Comparison of ENCODE assay signal across 11 cellular contexts in the genomic region with DNA sequence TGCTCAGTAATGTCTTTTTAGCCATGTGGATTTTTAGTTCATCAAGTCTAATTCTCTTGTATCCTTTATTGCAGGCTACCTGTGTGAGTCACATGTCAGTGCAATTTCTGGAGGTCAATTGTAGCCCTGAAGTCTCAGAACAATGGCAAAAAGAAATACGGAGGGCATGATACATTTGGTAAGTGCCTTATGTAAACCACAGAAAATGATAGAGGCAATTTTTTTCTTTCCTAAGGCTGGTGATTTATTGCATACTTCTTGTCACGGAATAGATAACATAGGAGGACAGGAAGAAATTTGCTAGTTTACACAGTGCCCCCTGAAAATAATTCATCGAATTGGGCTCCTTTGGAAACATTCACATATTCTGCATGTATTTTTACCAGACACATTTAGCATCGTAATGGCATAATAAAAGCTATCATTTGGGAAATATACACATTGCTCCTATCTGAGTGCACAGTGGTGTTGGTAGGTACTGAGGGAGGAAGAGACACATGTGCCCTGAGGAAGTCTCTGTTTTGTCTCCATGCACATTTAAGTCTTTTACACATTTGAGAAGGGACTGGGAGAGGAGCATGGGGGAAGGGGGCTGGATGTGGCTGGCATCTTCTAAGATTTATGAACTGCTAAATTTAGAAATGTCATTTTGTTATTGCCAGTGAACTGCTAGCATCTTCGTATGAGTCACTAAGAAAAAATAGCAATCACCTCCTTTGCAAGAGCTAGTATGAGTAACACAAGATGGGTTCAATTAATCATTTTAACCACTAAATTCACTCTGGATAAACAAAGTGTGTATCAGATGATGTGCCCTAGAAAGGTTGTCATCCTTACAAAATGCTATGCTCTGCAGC.
DNase-seq lines count a peak whose midpoint lies in the region; ATAC-seq, FAIRE-seq and TF ChIP-seq lines count a peak whose summit lies in the region.
"Had no signal": no experiment of that assay in that cellular context is flagged by ENCODE, and none has a peak within 500 bp of the region (broad histone marks: within the 10 kb centered on the region; RNA-seq: fewer than 3 reads in every experiment).

No MANE protein-coding gene starts in this region.

- H3K27me3 Mint-ChIP-seq in activated CD8-positive, alpha-beta memory T cell treated with anti-CD3 and anti-CD28 coated beads, Interleukin-2, amount 10 ng/mL, durations not matched to agents 7 days and 5 days, result no peaks in the 10 kb centered on the region
- H3K27me3 Mint-ChIP-seq: activated naive CD4-positive, alpha-beta T cell treated with anti-CD3 and anti-CD28 coated beads, Interleukin-2, amount 50 U/mL, for 24 hours had no signal

- no peaks in the 10 kb centered on the region for H3K27me3 ChIP-seq in bronchial epithelial cell (ENCODE audit: control insufficient read depth, insufficient read depth, low read length)
- H3K27me3 ChIP-seq: tibial artery had no signal

- CTCF ChIA-PET in activated CD8-positive, alpha-beta memory T cell treated with anti-CD3 and anti-CD28 coated beads, Interleukin-2, amount 10 ng/mL, durations not matched to agents 7 days and 5 days (lab: Charles Lee), result no interaction called here

- TF ChIP-seq CTCF in bronchial epithelial cell (IDR thresholded peaks at IDR 0.05; ENCODE audit: insufficient read depth, low read length, severe bottlenecking) (no peak), omental fat pad (IDR thresholded peaks at IDR 0.05) (no peak)

- peak; percentile 48 for ATAC-seq in GM18868 (IDR thresholded peaks at IDR 0.05; ENCODE audit: unreplicated experiment)
- peak; percentile 87 for ATAC-seq in omental fat pad (ENCODE audit: low FRiP score)
- no peak for ATAC-seq in GM19324 (IDR thresholded peaks at IDR 0.05; ENCODE audit: low FRiP score, unreplicated experiment)
- ATAC-seq in activated CD8-positive, alpha-beta memory T cell treated with anti-CD3 and anti-CD28 coated beads, Interleukin-2, amount 10 ng/mL, durations not matched to agents 7 days and 5 days, result no peak

- H3K4me1 Mint-ChIP-seq in activated CD8-positive, alpha-beta memory T cell treated with anti-CD3 and anti-CD28 coated beads, Interleukin-2, amount 10 ng/mL, durations not matched to agents 7 days and 5 days, result peaks cover 3% of the 10 kb centered on the region
- H3K4me1 Mint-ChIP-seq: activated naive CD4-positive, alpha-beta T cell treated with anti-CD3 and anti-CD28 coated beads, Interleukin-2, amount 50 U/mL, for 24 hours had no signal

- peaks cover 3% of the 10 kb centered on the region for H3K9me3 Mint-ChIP-seq in activated CD8-positive, alpha-beta memory T cell treated with anti-CD3 and anti-CD28 coated beads, Interleukin-2, amount 10 ng/mL, durations not matched to agents 7 days and 5 days (ENCODE audit: low read depth)
- H3K9me3 Mint-ChIP-seq: activated naive CD4-positive, alpha-beta T cell treated with anti-CD3 and anti-CD28 coated beads, Interleukin-2, amount 50 U/mL, for 24 hours had no signal

- no peaks in the 10 kb centered on the region for H3K36me3 ChIP-seq in bronchial epithelial cell (ENCODE audit: control insufficient read depth, insufficient read depth, low read length)
- H3K36me3 ChIP-seq: tibial artery had no signal

- H3K4me3 Mint-ChIP-seq in activated CD8-positive, alpha-beta memory T cell treated with anti-CD3 and anti-CD28 coated beads, Interleukin-2, amount 10 ng/mL, durations not matched to agents 7 days and 5 days, result no peak overlapping the region
- H3K4me3 Mint-ChIP-seq: activated naive CD4-positive, alpha-beta T cell treated with anti-CD3 and anti-CD28 coated beads, Interleukin-2, amount 50 U/mL, for 24 hours had no signal

- no peaks in the 10 kb centered on the region for H3K36me3 Mint-ChIP-seq in activated CD8-positive, alpha-beta memory T cell treated with anti-CD3 and anti-CD28 coated beads, Interleukin-2, amount 10 ng/mL, durations not matched to agents 7 days and 5 days
- H3K36me3 Mint-ChIP-seq: activated naive CD4-positive, alpha-beta T cell treated with anti-CD3 and anti-CD28 coated beads, Interleukin-2, amount 50 U/mL, for 24 hours had no signal

- DNase-seq in NCI-H2081 treated with DMSO at 0.1 percent for 48 hours (lab: John Stamatoyannopoulos, UW), result peak; percentile 72
- peak; percentile 51 for DNase-seq in bronchial epithelial cell (ENCODE audit: low read depth)
- no peak for DNase-seq in omental fat pad (ENCODE audit: low spot score)
- DNase-seq in GM19238 (ENCODE audit: insufficient read length, low spot score), result no peak
- DNase-seq in activated CD8-positive, alpha-beta memory T cell treated with anti-CD3 and anti-CD28 coated beads, Interleukin-2, amount 10 ng/mL, durations not matched to agents 7 days and 5 days, result no peak
- DNase-seq in germinal center (ENCODE audit: low spot score), result no peak
- DNase-seq: stimulated activated CD4-positive, alpha-beta T cell treated with anti-CD3 and anti-CD28 coated beads, Interleukin-2, amount 100 ng/mL, for 24 hours; tibial artery had no signal

- FAIRE-seq in bronchial epithelial cell (lab: Jason Lieb, UNC), result no peak

- H3K27ac Mint-ChIP-seq in activated CD8-positive, alpha-beta memory T cell treated with anti-CD3 and anti-CD28 coated beads, Interleukin-2, amount 10 ng/mL, durations not matched to agents 7 days and 5 days, result no peak overlapping the region
- H3K27ac Mint-ChIP-seq: activated naive CD4-positive, alpha-beta T cell treated with anti-CD3 and anti-CD28 coated beads, Interleukin-2, amount 50 U/mL, for 24 hours had no signal

- no peak overlapping the region for H3K4me3 ChIP-seq in bronchial epithelial cell (ENCODE audit: low read depth, low read length)
- H3K4me3 ChIP-seq: tibial artery had no signal

Comparison
In these comparisons a context has a peak if more than half of its experiments do, and no peak if none do; other contexts are left out.
1. ATAC-seq: peak in GM18868 (single experiment) and omental fat pad (single experiment); none in GM19324 (single experiment) and activated CD8-positive, alpha-beta memory T cell treated with anti-CD3 and anti-CD28 coated beads, Interleukin-2, amount 10 ng/mL, durations not matched to agents 7 days and 5 days (single experiment).
2. DNase-seq: peak in NCI-H2081 treated with DMSO at 0.1 percent for 48 hours (single experiment) and bronchial epithelial cell (single experiment); none in omental fat pad (single experiment), GM19238 (single experiment), activated CD8-positive, alpha-beta memory T cell treated with anti-CD3 and anti-CD28 coated beads, Interleukin-2, amount 10 ng/mL, durations not matched to agents 7 days and 5 days (single experiment) and germinal center (single experiment).